12 cellular contexts compared by ENCODE assay signal in the genomic region with DNA sequence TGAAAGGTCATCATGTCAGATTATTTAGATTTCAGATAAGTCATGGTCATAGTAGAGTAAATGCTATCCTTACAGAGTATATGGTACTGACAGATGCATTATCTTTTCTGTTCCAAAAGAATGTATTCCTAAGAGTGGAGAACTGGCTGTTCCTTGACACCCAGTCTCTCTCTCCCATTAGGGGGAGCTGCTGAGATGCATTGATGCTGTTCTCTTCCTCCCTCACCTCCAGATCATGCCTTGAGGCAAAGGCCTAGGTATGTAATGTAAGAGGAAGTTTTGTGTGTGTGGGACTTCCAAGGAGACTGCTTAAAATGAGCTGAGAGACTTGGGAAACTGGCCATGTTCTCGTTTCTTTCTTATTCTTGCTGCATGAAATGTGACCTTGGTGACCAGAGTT.
DNase-seq lines count a peak whose midpoint lies in the region; ATAC-seq and TF ChIP-seq lines count a peak whose summit lies in the region.
"Had no signal": no experiment of that assay in that cellular context is flagged by ENCODE, and none has a peak within 500 bp of the region (broad histone marks: within the 10 kb centered on the region; RNA-seq: fewer than 3 reads in every experiment).

No MANE protein-coding gene starts in this region.

- ATAC-seq in esophagus mucosa (peak; percentile 72), GM18517 (IDR thresholded peaks at IDR 0.05; ENCODE audit: unreplicated experiment) (no peak)
- ATAC-seq in activated CD4-positive, CD25-positive, alpha-beta regulatory T cell treated with anti-CD3 and anti-CD28 coated beads, Interleukin-2, amount 50 U/mL, for 24 hours = no peak

- H3K9me3 ChIP-seq in MM.1S (replicated peaks; ENCODE audit: insufficient read depth, low read length) = no peaks in the 10 kb centered on the region

- DNase-seq in COR-L47 (lab: John Stamatoyannopoulos, UW) (peak; percentile 35), GM12865 (ENCODE audit: low read depth) (peak; percentile 42), MM.1S (peak; percentile 29), epidermal melanocyte (ENCODE audit: insufficient read length, low spot score) (no peak), NCI-H1105 (lab: John Stamatoyannopoulos, UW) (no peak)
- DNase-seq: GM23248, IMR-90, SHP77 treated with DMSO at 0.1 percent for 48 hours, trophoblast cell had no signal

- H3K4me3 ChIP-seq in GM12865 (ENCODE audit: low read depth, low read length) (no peak overlapping the region), MM.1S (ENCODE audit: low read length) (no peak overlapping the region)
- H3K4me3 ChIP-seq: GM23248 had no signal

- no peaks in the 10 kb centered on the region for H3K4me1 ChIP-seq in MM.1S (ENCODE audit: low read length)

- H3F3A ChIP-seq in MM.1S (ENCODE audit: insufficient read depth, low read length) = no peaks in the 10 kb centered on the region

- no peaks in the 10 kb centered on the region for H3K36me3 ChIP-seq in MM.1S (replicated peaks; ENCODE audit: insufficient read depth, low read length)

- H3K27ac ChIP-seq in MM.1S (ENCODE audit: low read length) = no peak overlapping the region
- H3K27ac ChIP-seq: GM23248 had no signal

- H3K79me2 ChIP-seq in MM.1S (ENCODE audit: low read length) = no peaks in the 10 kb centered on the region

- H4K20me1 ChIP-seq in MM.1S (ENCODE audit: insufficient read depth, low read length) = no peaks in the 10 kb centered on the region

- H3K4me2 ChIP-seq in MM.1S (ENCODE audit: low read depth, low read length) = no peak overlapping the region

- peak; percentile 31 for TF ChIP-seq CTCF in GM12865 (IDR thresholded peaks at IDR 0.05; ENCODE audit: insufficient read depth, low read depth, low read length, missing control alignments)
- peak; percentile 44 for TF ChIP-seq CTCF in MM.1S (IDR thresholded peaks at IDR 0.05; ENCODE audit: low read length)

- H2AFZ ChIP-seq in MM.1S (ENCODE audit: low read length) = no peak overlapping the region
- H2AFZ ChIP-seq: GM23248 had no signal

- H3K27me3 ChIP-seq in MM.1S (replicated peaks; ENCODE audit: insufficient read depth, low read length) = no peaks in the 10 kb centered on the region

- no peak overlapping the region for H3K9ac ChIP-seq in MM.1S (ENCODE audit: low read length)
- H3K9ac ChIP-seq: GM23248 had no signal

- no peaks in the 10 kb centered on the region for H3K9me2 ChIP-seq in MM.1S (replicated peaks; ENCODE audit: insufficient read depth, low read length)

Comparison
In these comparisons a context has a peak if more than half of its experiments do, and no peak if none do; other contexts are left out.
1. DNase-seq: peak in COR-L47 (single experiment), GM12865 (single experiment) and MM.1S (single experiment); none in epidermal melanocyte (single experiment) and NCI-H1105 (single experiment).